ENCODE assay signal across 25 cellular contexts in the genomic region with DNA sequence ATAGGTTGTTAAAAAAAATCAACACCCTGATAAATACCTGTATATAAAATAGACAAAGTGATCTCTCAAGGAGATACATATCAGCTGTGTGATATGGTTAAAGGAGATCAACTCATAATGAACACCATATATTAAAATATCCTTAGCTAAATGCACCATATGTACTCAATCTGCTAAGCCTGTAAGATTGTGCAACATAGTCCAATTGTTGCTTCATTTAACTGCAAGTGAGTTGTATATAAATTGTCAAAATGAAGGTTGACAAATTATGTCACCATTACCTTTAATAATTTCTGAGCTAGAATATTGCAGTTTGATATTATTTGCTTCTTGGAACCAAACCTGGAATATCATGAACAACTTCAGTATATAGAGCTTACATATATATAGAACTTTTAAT.
A peak's percentile ranks its signal among the peaks of the same experiment; 100 is the strongest.
DNase-seq lines count a peak whose midpoint lies in the region; ATAC-seq and TF ChIP-seq lines count a peak whose summit lies in the region.
"Had no signal": no experiment of that assay in that cellular context is flagged by ENCODE, and none has a peak within 500 bp of the region (broad histone marks: within the 10 kb centered on the region; RNA-seq: fewer than 3 reads in every experiment).

No MANE protein-coding gene starts in this region.

- H3K4me1 ChIP-seq in breast epithelium: no peaks in the 10 kb centered on the region
- H3K4me1 ChIP-seq: SJCRH30 had no signal

- H3K36me3 Mint-ChIP-seq in MCF 10A (ENCODE audit: insufficient read depth, unreplicated experiment): no peaks in the 10 kb centered on the region
- H3K36me3 Mint-ChIP-seq in natural killer cell treated with Interleukin-12 subunit alpha and Interleukin-12 subunit beta and Interleukin-15 and Interleukin-18, amount 100 ng/mL, for 72 hours: no peaks in the 10 kb centered on the region
- H3K36me3 Mint-ChIP-seq: CD8-positive, alpha-beta memory T cell had no signal

- no peak overlapping the region for H3K4me3 ChIP-seq in breast epithelium
- H3K4me3 ChIP-seq in fibroblast of mammary gland (ENCODE audit: control insufficient read depth, low read depth, low read length): no peak overlapping the region
- H3K4me3 ChIP-seq: GM23338, SJCRH30 had no signal

- CTCF ChIA-PET in MCF 10A (lab: Yijun Ruan, JAX): interaction anchor here (0.6 to 0.8 kb wide), 3 partner anchors 157 to 592 kb away, joined by 3 read pairs; no protein-coding TSS in a partner anchor

- no peak for TF ChIP-seq POLR2A in breast epithelium (IDR thresholded peaks at IDR 0.05)

- no peaks in the 10 kb centered on the region for H3K9me3 ChIP-seq in breast epithelium
- H3K9me3 ChIP-seq: SJCRH30 had no signal

- no peak overlapping the region for H3K27ac ChIP-seq in breast epithelium
- H3K27ac ChIP-seq: C4-2B, HL-60, SJCRH30 had no signal

- H3K27me3 Mint-ChIP-seq in MCF 10A (ENCODE audit: insufficient read depth, unreplicated experiment): no peaks in the 10 kb centered on the region
- no peaks in the 10 kb centered on the region for H3K27me3 Mint-ChIP-seq in natural killer cell treated with Interleukin-12 subunit alpha and Interleukin-12 subunit beta and Interleukin-15 and Interleukin-18, amount 100 ng/mL, for 72 hours
- H3K27me3 Mint-ChIP-seq: CD8-positive, alpha-beta memory T cell had no signal

- no TSS peak for BruUV-seq in MCF 10A (replicated peaks; lab: Mats Ljungman, UMichigan)

- TF ChIP-seq CTCF in MCF 10A (IDR thresholded peaks at IDR 0.05; ENCODE audit: unreplicated experiment) (no peak), breast epithelium (IDR thresholded peaks at IDR 0.05) (no peak), fibroblast of mammary gland (conservative IDR thresholded peaks at IDR 0.05; ENCODE audit: control insufficient read depth, insufficient read depth, low read depth, low read length) (no peak)

- H3K27me3 ChIP-seq in breast epithelium: no peaks in the 10 kb centered on the region
- H3K27me3 ChIP-seq: SJCRH30 had no signal

- H3K4me1 Mint-ChIP-seq in MCF 10A (ENCODE audit: insufficient read depth, unreplicated experiment): peaks cover 5% of the 10 kb centered on the region
- H3K4me1 Mint-ChIP-seq in natural killer cell treated with Interleukin-12 subunit alpha and Interleukin-12 subunit beta and Interleukin-15 and Interleukin-18, amount 100 ng/mL, for 72 hours (ENCODE audit: low read depth in 2 of 2): no peaks in the 10 kb centered on the region
- H3K4me1 Mint-ChIP-seq: CD8-positive, alpha-beta memory T cell; GM23338 had no signal

- intact Hi-C loops in MCF 10A (cut with micrococcal nuclease): no loop called here
- intact Hi-C loops in breast epithelium (cut with DNase I; ENCODE audit: low total_unique reads): no loop called here

- no peaks in the 10 kb centered on the region for H3K36me3 ChIP-seq in breast epithelium
- H3K36me3 ChIP-seq: SJCRH30 had no signal

- POLR2A ChIA-PET in MCF 10A (lab: Yijun Ruan, JAX): interaction anchor here (0.6 to 0.7 kb wide), 2 partner anchors 105 to 773 kb away, joined by 3 to 4 read pairs; no protein-coding TSS in a partner anchor

- H3K4me3 Mint-ChIP-seq in MCF 10A (ENCODE audit: unreplicated experiment): no peak overlapping the region
- no peak overlapping the region for H3K4me3 Mint-ChIP-seq in natural killer cell treated with Interleukin-12 subunit alpha and Interleukin-12 subunit beta and Interleukin-15 and Interleukin-18, amount 100 ng/mL, for 72 hours
- H3K4me3 Mint-ChIP-seq: CD8-positive, alpha-beta memory T cell; GM23338 had no signal

- DNase-seq in MCF 10A (ENCODE audit: unreplicated experiment): peak; percentile 45
- no peak for DNase-seq in breast epithelium (ENCODE audit: low spot score in 2 of 2)
- peak; percentile 44 for DNase-seq in amniotic epithelial cell (ENCODE audit: low read depth)
- peak; percentile 5 for DNase-seq in fibroblast of mammary gland (ENCODE audit: low read depth)
- no peak for DNase-seq in NCI-H345 treated with DMSO at 0.1 percent for 48 hours (lab: John Stamatoyannopoulos, UW; ENCODE audit: unreplicated experiment)
- DNase-seq in natural killer cell treated with Interleukin-12 subunit alpha and Interleukin-12 subunit beta and Interleukin-15 and Interleukin-18, amount 100 ng/mL, for 72 hours (ENCODE audit: low spot score): no peak
- DNase-seq in NCI-H187 (lab: John Stamatoyannopoulos, UW): no peak
- DNase-seq: 8988T; Calu3; CD8-positive, alpha-beta memory T cell; DMS153; HCEC 1CT; Karpas-422; NCI-H1105; NCI-H146; NCI-H2029 treated with DMSO at 0.1 percent for 48 hours; NCI-H226; NCI-H524; NCI-H774; NK-92 treated with Interleukin-12 subunit alpha and Interleukin-12 subunit beta, amount 100 ng/mL, for 24 hours; SJCRH30 had no signal

- no peak overlapping the region for H3K27ac Mint-ChIP-seq in MCF 10A (ENCODE audit: low read depth, unreplicated experiment)
- no peak overlapping the region for H3K27ac Mint-ChIP-seq in natural killer cell treated with Interleukin-12 subunit alpha and Interleukin-12 subunit beta and Interleukin-15 and Interleukin-18, amount 100 ng/mL, for 72 hours
- H3K27ac Mint-ChIP-seq: CD8-positive, alpha-beta memory T cell; GM23338 had no signal

- ATAC-seq in natural killer cell treated with Interleukin-12 subunit alpha and Interleukin-12 subunit beta and Interleukin-15 and Interleukin-18, amount 100 ng/mL, for 72 hours: no peak
- ATAC-seq: GM23338, Panc1 had no signal

- no peaks in the 10 kb centered on the region for H3K9me3 Mint-ChIP-seq in MCF 10A (ENCODE audit: unreplicated experiment)
- no peaks in the 10 kb centered on the region for H3K9me3 Mint-ChIP-seq in natural killer cell treated with Interleukin-12 subunit alpha and Interleukin-12 subunit beta and Interleukin-15 and Interleukin-18, amount 100 ng/mL, for 72 hours
- H3K9me3 Mint-ChIP-seq: GM23338 had no signal

Comparison
In these comparisons a context has a peak if more than half of its experiments do, and no peak if none do; other contexts are left out.
1. DNase-seq: peak in MCF 10A (single experiment), amniotic epithelial cell (single experiment) and fibroblast of mammary gland (single experiment); none in breast epithelium (0 of 2), NCI-H345 treated with DMSO at 0.1 percent for 48 hours (single experiment), natural killer cell treated with Interleukin-12 subunit alpha and Interleukin-12 subunit beta and Interleukin-15 and Interleukin-18, amount 100 ng/mL, for 72 hours (single experiment) and NCI-H187 (0 of 2).